In the genomic region with DNA sequence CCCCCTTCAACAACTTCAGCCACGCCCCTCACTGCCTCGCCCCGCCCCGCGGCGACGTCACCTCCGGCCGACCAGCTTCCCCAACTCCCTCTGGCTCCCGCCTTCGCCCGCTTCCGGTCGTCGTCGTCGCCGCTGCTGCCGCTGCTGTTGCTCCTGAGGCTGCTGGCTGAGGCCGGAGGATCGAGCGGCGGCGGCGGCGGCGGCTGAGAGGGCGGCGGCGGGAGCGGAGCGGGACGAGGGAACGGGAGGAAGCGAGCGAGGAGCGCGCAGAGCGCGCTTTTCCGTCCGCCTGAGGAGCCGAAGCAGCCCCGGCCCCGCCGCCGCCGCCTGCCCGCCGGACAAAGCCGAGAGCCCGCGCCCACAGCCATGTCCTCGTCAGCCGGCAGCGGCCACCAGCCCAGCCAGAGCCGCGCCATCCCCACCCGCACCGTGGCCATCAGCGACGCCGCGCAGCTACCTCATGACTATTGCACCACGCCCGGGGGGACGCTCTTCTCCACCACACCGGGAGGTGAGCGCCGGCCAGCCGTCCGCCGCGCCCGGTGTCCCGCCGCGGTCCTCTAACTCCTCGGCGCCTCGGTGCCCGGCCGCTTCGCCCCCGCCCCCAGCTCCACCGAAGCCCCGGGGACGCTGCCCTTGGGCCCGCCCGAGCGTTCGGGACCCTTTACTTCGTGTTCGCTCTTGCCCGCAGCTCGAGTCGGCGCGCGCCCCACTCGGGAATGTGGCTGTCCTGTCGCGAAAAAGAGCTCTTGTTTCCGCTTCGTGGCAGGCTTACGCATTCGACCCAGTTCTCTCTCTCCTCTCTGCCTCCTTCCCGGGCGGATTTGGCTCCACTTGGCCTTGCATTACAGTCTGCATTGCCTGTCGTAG, we compare ENCODE assay signal across 8 cellular contexts. TPM values are rescaled to one million over a fixed set of nuclear protein-coding genes. Genes with fewer than 3 reads are reported as not detected.
DNase-seq lines count a peak whose midpoint lies in the region; ATAC-seq and TF ChIP-seq lines count a peak whose summit lies in the region.

A gene with protein sequence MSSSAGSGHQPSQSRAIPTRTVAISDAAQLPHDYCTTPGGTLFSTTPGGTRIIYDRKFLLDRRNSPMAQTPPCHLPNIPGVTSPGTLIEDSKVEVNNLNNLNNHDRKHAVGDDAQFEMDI (plus strand): TSS at position 110 of the 870 bp plus-strand sequence. CDS start 257 bp downstream, at position 367.

- no TSS peak for BruUV-seq in A673 (replicated peaks; lab: Mats Ljungman, UMichigan)

- DNase-seq in A673 (ENCODE audit: low spot score) (peak; percentile 97), NCI-H2196 (lab: John Stamatoyannopoulos, UW; ENCODE audit: unreplicated experiment) (peak; percentile 75), T47D (ENCODE audit: low read depth in 1 of 2, low spot score in 1 of 2) (peak; percentile 33 to 94)

- H3K9ac ChIP-seq in iPS-18a (ENCODE audit: low read length) (peak within 1 kb of the TSS; percentile 73), skeletal muscle satellite cell (ENCODE audit: low read depth, low read length) (peak within 1 kb of the TSS; percentile 93)

- H3K4me3 ChIP-seq in A673 (ENCODE audit: low read depth, low read length, poor library complexity, severe bottlenecking), result peak within 1 kb of the TSS; percentile 97
- peak within 1 kb of the TSS; percentile 91 for H3K4me3 ChIP-seq in iPS-18a (ENCODE audit: low read length)
- H3K4me3 ChIP-seq in skeletal muscle satellite cell (ENCODE audit: low read length), result peak within 1 kb of the TSS; percentile 83

- H3K27me3 ChIP-seq in A673 (replicated peaks; ENCODE audit: insufficient read depth, low read depth, low read length, poor library complexity) (no peaks in the 10 kb centered on the region), iPS-18a (ENCODE audit: control insufficient read depth, insufficient read depth, low read length) (no peaks in the 10 kb centered on the region), skeletal muscle satellite cell (ENCODE audit: control insufficient read depth, insufficient read depth, low read length) (no peaks in the 10 kb centered on the region)

- TF ChIP-seq CTCF in A673 (conservative IDR thresholded peaks at IDR 0.05; ENCODE audit: low read depth, low read length), result no peak
- TF ChIP-seq CTCF in VCaP (conservative IDR thresholded peaks at IDR 0.05), result no peak

- CTCF ChIA-PET in A673 (lab: Charles Lee), result interaction anchor here (0.6 to 1.2 kb wide), 4 partner anchors 17 to 183 kb away, joined by 3 read pairs; no protein-coding TSS in a partner anchor

- POLR2A ChIA-PET in A673 (lab: Charles Lee; ENCODE audit: low non-redundant PET), result interaction anchor here (0.5 to 0.6 kb wide), 2 partner anchors 77 to 861 kb away, joined by 3 to 12 read pairs; no protein-coding TSS in a partner anchor

- ATAC-seq in GM18868 (IDR thresholded peaks at IDR 0.05; ENCODE audit: unreplicated experiment) (peak; percentile 76), HG03108 (IDR thresholded peaks at IDR 0.05; ENCODE audit: unreplicated experiment) (peak; percentile 82)

- intact Hi-C loops in A673 (cut with micrococcal nuclease; ENCODE audit: unreplicated experiment), result no loop called here

- peak within 1 kb of the TSS; percentile 96 for H3K27ac ChIP-seq in A673 (ENCODE audit: low read depth, low read length, poor library complexity, severe bottlenecking)
- H3K27ac ChIP-seq in VCaP, result peak within 1 kb of the TSS; percentile 90
- no peak within 1 kb of the TSS for H3K27ac ChIP-seq in iPS-18a (ENCODE audit: low read length)

- H3K4me2 ChIP-seq in skeletal muscle satellite cell (ENCODE audit: low read length), result peak within 1 kb of the TSS; percentile 93

- in situ Hi-C loops in T47D (cut with HindIII; ENCODE audit: low pct_unique_long_range_greater_than_20kb, low sequenced_read_pairs), result no loop called here

- H3K9me3 ChIP-seq in A673 (ENCODE audit: low read depth, low read length, poor library complexity, severe bottlenecking) (no peaks in the 10 kb centered on the region), iPS-18a (ENCODE audit: control insufficient read depth, low read depth, low read length) (no peaks in the 10 kb centered on the region), skeletal muscle satellite cell (replicated peaks; ENCODE audit: low read length) (no peaks in the 10 kb centered on the region)

- peaks cover 12% of the 10 kb centered on the region for H3K4me1 ChIP-seq in A673 (ENCODE audit: insufficient read depth, low read length, poor library complexity, severe bottlenecking)
- H3K4me1 ChIP-seq in iPS-18a (ENCODE audit: control insufficient read depth, low read depth, low read length), result peaks cover 14% of the 10 kb centered on the region
- H3K4me1 ChIP-seq in skeletal muscle satellite cell (ENCODE audit: control insufficient read depth, insufficient read depth, low read length), result peaks cover 24% of the 10 kb centered on the region

- H3K36me3 ChIP-seq in A673 (ENCODE audit: insufficient read depth, low read length, poor library complexity, severe bottlenecking) (no peaks in the 10 kb centered on the region), iPS-18a (ENCODE audit: control insufficient read depth, low read depth, low read length) (peaks cover 5% of the 10 kb centered on the region), skeletal muscle satellite cell (ENCODE audit: insufficient read depth, low read length) (no peaks in the 10 kb centered on the region)

RNA-seq across cellular contexts. Expression of the gene that starts here (rescaled TPM):
- total RNA-seq in A673 (2021), result 89.3 and 91.9 TPM in 2 replicates
- total RNA-seq in skeletal muscle satellite cell (2012; rRNA removed), result 30.9 and 32.8 TPM in 2 replicates
